In the genomic region with DNA sequence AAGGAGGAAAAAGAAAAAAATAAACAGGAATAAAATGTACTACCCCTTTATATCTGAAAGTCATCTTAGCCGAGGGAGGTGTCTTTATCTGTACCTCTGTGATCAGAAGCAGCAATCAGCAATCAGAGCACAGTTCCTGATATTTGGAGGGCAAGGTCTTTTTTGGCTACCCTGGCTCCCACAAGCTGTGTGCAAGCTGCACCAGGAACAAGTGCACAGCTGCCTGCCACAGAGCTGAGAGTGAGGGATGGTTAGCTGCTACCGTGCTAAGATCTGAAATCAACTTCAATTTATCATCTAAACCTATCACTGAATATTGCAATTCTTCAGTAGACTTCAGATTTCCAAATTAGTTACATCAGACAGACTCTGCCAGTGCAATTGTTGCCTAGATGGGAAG, we compare ENCODE assay signal across 24 cellular contexts.
"Had no signal": no experiment of that assay in that cellular context is flagged by ENCODE, and none has a peak within 500 bp of the region (broad histone marks: within the 10 kb centered on the region; RNA-seq: fewer than 3 reads in every experiment).

No MANE protein-coding gene starts in this region.

- H3K27ac ChIP-seq: brain microvascular endothelial cell, coronary artery, dorsolateral prefrontal cortex, epithelial cell of prostate had no signal

- DNase-seq: activated CD4-positive, alpha-beta T cell treated with anti-CD3 and anti-CD28 coated beads for 1 hour; activated CD4-positive, alpha-beta T cell treated with anti-CD3 and anti-CD28 coated beads for 4 hours; activated CD4-positive, alpha-beta T cell treated with anti-CD3 and anti-CD28 coated beads, Interleukin-2, amount 10 ng/mL, durations not matched to agents 7 days and 5 days; activated CD4-positive, alpha-beta T cell treated with anti-CD3 and anti-CD28 coated beads, Interleukin-2, amount 50 U/mL, for 4 hours; activated CD8-positive, alpha-beta memory T cell treated with anti-CD3 and anti-CD28 coated beads for 24 hours; activated CD8-positive, alpha-beta T cell treated with anti-CD3 and anti-CD28 coated beads for 36 hours; activated effector memory CD4-positive, alpha-beta T cell treated with Interleukin-2 at 50 U/mL for 16 hours; activated gamma-delta T cell treated with Interleukin-2 at 50 U/mL for 16 hours; activated naive CD4-positive, alpha-beta T cell treated with anti-CD3 and anti-CD28 coated beads, Interleukin-2, amount 50 U/mL, for 16 hours; activated naive CD4-positive, alpha-beta T cell treated with Interleukin-2 at 50 U/mL for 16 hours; activated T-cell treated with anti-CD3 and anti-CD28 coated beads, Interleukin-2, amount 50 U/mL, for 4 hours; amniotic stem cell; anterior cingulate cortex; brain microvascular endothelial cell; dorsolateral prefrontal cortex; effector memory CD8-positive, alpha-beta T cell; foreskin fibroblast; T-helper 2 cell had no signal

- ATAC-seq: activated CD8-positive, alpha-beta T cell treated with anti-CD3 and anti-CD28 coated beads for 36 hours; activated T-cell treated with anti-CD3 and anti-CD28 coated beads, Interleukin-2, amount 50 U/mL, for 4 hours; activated T-helper 17 cell treated with anti-CD3 and anti-CD28 coated beads, Interleukin-2, amount 50 U/mL, for 72 hours; effector memory CD8-positive, alpha-beta T cell had no signal

- H3K4me3 ChIP-seq: coronary artery, dorsolateral prefrontal cortex had no signal

- H3K9me3 Mint-ChIP-seq: effector memory CD8-positive, alpha-beta T cell had no signal

- H3K36me3 Mint-ChIP-seq: activated naive CD8-positive, alpha-beta T cell had no signal

- H3K27me3 ChIP-seq: brain microvascular endothelial cell, dorsolateral prefrontal cortex had no signal

- H3K4me1 Mint-ChIP-seq: activated CD4-positive, alpha-beta T cell treated with anti-CD3 and anti-CD28 coated beads, Interleukin-2, amount 10 ng/mL, durations not matched to agents 7 days and 5 days; activated T-helper 17 cell treated with anti-CD3 and anti-CD28 coated beads, Interleukin-2, amount 50 U/mL, for 72 hours; central memory CD8-positive, alpha-beta T cell had no signal

- H3K27me3 Mint-ChIP-seq: activated CD4-positive, alpha-beta T cell treated with anti-CD3 and anti-CD28 coated beads, Interleukin-2, amount 10 ng/mL, durations not matched to agents 7 days and 5 days; activated CD8-positive, alpha-beta T cell treated with anti-CD3 and anti-CD28 coated beads for 36 hours; activated T-helper 17 cell treated with anti-CD3 and anti-CD28 coated beads, Interleukin-2, amount 50 U/mL, for 72 hours; central memory CD8-positive, alpha-beta T cell; dendritic cell treated with granulocyte-macrophage colony-stimulating factor and Interleukin-4, amounts not matched to agents 40 ng/mL and 50 ng/mL, for 4 days; effector memory CD8-positive, alpha-beta T cell had no signal

- H3K36me3 ChIP-seq: brain microvascular endothelial cell had no signal

- H3K27ac Mint-ChIP-seq: activated CD4-positive, alpha-beta T cell treated with anti-CD3 and anti-CD28 coated beads, Interleukin-2, amount 10 ng/mL, durations not matched to agents 7 days and 5 days; activated CD8-positive, alpha-beta T cell treated with anti-CD3 and anti-CD28 coated beads for 36 hours; activated naive CD8-positive, alpha-beta T cell; activated T-helper 17 cell treated with anti-CD3 and anti-CD28 coated beads, Interleukin-2, amount 50 U/mL, for 72 hours; dendritic cell treated with granulocyte-macrophage colony-stimulating factor and Interleukin-4, amounts not matched to agents 40 ng/mL and 50 ng/mL, for 4 days; effector memory CD8-positive, alpha-beta T cell had no signal

- H3K4me3 Mint-ChIP-seq: activated CD4-positive, alpha-beta T cell treated with anti-CD3 and anti-CD28 coated beads, Interleukin-2, amount 10 ng/mL, durations not matched to agents 7 days and 5 days; activated CD8-positive, alpha-beta T cell treated with anti-CD3 and anti-CD28 coated beads for 36 hours; activated naive CD8-positive, alpha-beta T cell; activated T-cell treated with anti-CD3 and anti-CD28 coated beads, Interleukin-2, amount 50 U/mL, for 4 hours; activated T-helper 17 cell treated with anti-CD3 and anti-CD28 coated beads, Interleukin-2, amount 50 U/mL, for 72 hours; central memory CD8-positive, alpha-beta T cell; dendritic cell treated with granulocyte-macrophage colony-stimulating factor and Interleukin-4, amounts not matched to agents 40 ng/mL and 50 ng/mL, for 4 days; effector memory CD8-positive, alpha-beta T cell had no signal
